Comparison of ENCODE assay signal across 9 cellular contexts in genomic region chr17:77375526-77375916, GRCh38.
A peak's percentile ranks its signal among the peaks of the same experiment; 100 is the strongest.
DNase-seq lines count a peak whose midpoint lies in the region; ATAC-seq and TF ChIP-seq lines count a peak whose summit lies in the region.
"Had no signal": no experiment of that assay in that cellular context is flagged by ENCODE, and none has a peak within 500 bp of the region (broad histone marks: within the 10 kb centered on the region; RNA-seq: fewer than 3 reads in every experiment).

No MANE protein-coding gene starts in this region.

- no peak overlapping the region for H3K9ac ChIP-seq in mucosa of rectum (ENCODE audit: low read depth in 1 of 2, low read length in 2 of 2)

- H3K4me1 Mint-ChIP-seq in brain, result peaks cover 85% of the 10 kb centered on the region

- H3K4me3 ChIP-seq in cardiac muscle cell (no peak overlapping the region), mucosa of rectum (ENCODE audit: low read length in 2 of 2) (peak overlapping the region in 1 of 2 donors; percentile 57), upper lobe of left lung (peak overlapping the region in 2 of 4 donors; percentile 87 to 92)

- H3K27me3 Mint-ChIP-seq in brain, result peaks cover 15% of the 10 kb centered on the region

- TF ChIP-seq EP300 in upper lobe of left lung (IDR thresholded peaks at IDR 0.05), result no peak

- H3K27me3 ChIP-seq in cardiac muscle cell, result no peaks in the 10 kb centered on the region
- no peaks in the 10 kb centered on the region for H3K27me3 ChIP-seq in mucosa of rectum (ENCODE audit: control insufficient read depth in 2 of 2, insufficient read depth in 2 of 2, low read length in 2 of 2)
- H3K27me3 ChIP-seq in upper lobe of left lung, result no peaks in the 10 kb centered on the region

- 65 to 87% methylated on average over 6 of the region's 6 CpGs for WGBS in upper lobe of left lung, 2 donors

- no peaks in the 10 kb centered on the region for H3K36me3 Mint-ChIP-seq in brain

- H3K9me3 Mint-ChIP-seq in brain, result peaks cover 0 to 4% (median 0%) of the 10 kb centered on the region in 5 experiments

- TF ChIP-seq CTCF in cardiac muscle cell (IDR thresholded peaks at IDR 0.05; ENCODE audit: low read depth, low read length) (no peak), brain (conservative IDR thresholded peaks at IDR 0.05) (no peak), upper lobe of left lung (IDR thresholded peaks at IDR 0.05) (no peak)

- peak overlapping the region; percentile 79 to 100 (median 98) for H3K27ac Mint-ChIP-seq in brain

- H3K27ac ChIP-seq in cardiac muscle cell (peak overlapping the region; percentile 82), mucosa of rectum (ENCODE audit: low read depth in 2 of 2, low read length in 2 of 2) (peak overlapping the region; percentile 38 to 89), upper lobe of left lung (peak overlapping the region; percentile 91 to 95 (median 92))

- H3K9me3 ChIP-seq in cardiac muscle cell (ENCODE audit: low read depth), result no peaks in the 10 kb centered on the region
- no peaks in the 10 kb centered on the region for H3K9me3 ChIP-seq in mucosa of rectum (ENCODE audit: control insufficient read depth in 2 of 2, low read length in 2 of 2)
- no peaks in the 10 kb centered on the region for H3K9me3 ChIP-seq in upper lobe of left lung

- H3K4me1 ChIP-seq in cardiac muscle cell (ENCODE audit: low read depth) (peaks cover 48% of the 10 kb centered on the region), mucosa of rectum (ENCODE audit: control insufficient read depth in 2 of 2, insufficient read depth in 2 of 2, low read length in 2 of 2) (peaks cover 37 to 57% of the 10 kb centered on the region in 2 donors), upper lobe of left lung (peaks cover 84 to 97% (median 89%) of the 10 kb centered on the region in 4 donors)

- no peaks in the 10 kb centered on the region for H3K36me3 ChIP-seq in cardiac muscle cell
- no peaks in the 10 kb centered on the region for H3K36me3 ChIP-seq in mucosa of rectum (ENCODE audit: control insufficient read depth in 2 of 2, insufficient read depth in 2 of 2, low read length in 2 of 2)
- peaks cover 0 to 5% (median 0%) of the 10 kb centered on the region in 4 donors for H3K36me3 ChIP-seq in upper lobe of left lung

- DNase-seq in cardiac muscle cell (ENCODE audit: low read depth in 1 of 2, low spot score in 1 of 2) (no peak), left cardiac atrium (no peak), upper lobe of left lung (no peak), AG08395 (ENCODE audit: low spot score) (no peak), T1000 (lab: John Stamatoyannopoulos, UW) (no peak), AG08396 (ENCODE audit: low spot score) (no peak)
- DNase-seq: NCI-H345 had no signal

- intact Hi-C loops in left cardiac atrium (cut with DNase I), result loop anchor here (10.0 kb wide), 1 partner anchor 49 kb away; no protein-coding TSS in a partner anchor

- ATAC-seq in left cardiac atrium (no peak), upper lobe of left lung (ENCODE audit: low FRiP score in 2 of 2) (no peak)

- TF ChIP-seq POLR2A in upper lobe of left lung (IDR thresholded peaks at IDR 0.05), result no peak

- peak overlapping the region; percentile 97 to 100 (median 99) for H3K4me3 Mint-ChIP-seq in brain
